13 cellular contexts compared by ENCODE assay signal in genomic region chr21:44267655-44268142, GRCh38. TPM values are rescaled to one million over a fixed set of nuclear protein-coding genes. Genes with fewer than 3 reads are reported as not detected.
A peak's percentile ranks its signal among the peaks of the same experiment; 100 is the strongest.
DNase-seq lines count a peak whose midpoint lies in the region; ATAC-seq and TF ChIP-seq lines count a peak whose summit lies in the region.
"Had no signal": no experiment of that assay in that cellular context is flagged by ENCODE, and none has a peak within 500 bp of the region (broad histone marks: within the 10 kb centered on the region; RNA-seq: fewer than 3 reads in every experiment).

No MANE protein-coding gene starts in this region.

- H3K4me1 Mint-ChIP-seq in activated naive CD4-positive, alpha-beta T cell treated with anti-CD3 and anti-CD28 coated beads, Interleukin-2, amount 10 ng/mL, durations not matched to agents 7 days and 5 days: no peaks in the 10 kb centered on the region
- H3K4me1 Mint-ChIP-seq in stimulated activated naive B cell treated with anti-CD40 and anti-IgM and Interleukin-4, amounts not matched to agents 10 μg/mL and 1 μg/mL and 100 μg/mL, for 72 hours: peaks cover 5 to 10% of the 10 kb centered on the region in 2 donors

- no peaks in the 10 kb centered on the region for H3K9me3 ChIP-seq in OCI-LY7 (ENCODE audit: low read length)
- H3K9me3 ChIP-seq: BLaER1, pancreas had no signal

- no peak overlapping the region for H3K4me3 Mint-ChIP-seq in activated naive CD4-positive, alpha-beta T cell treated with anti-CD3 and anti-CD28 coated beads, Interleukin-2, amount 10 ng/mL, durations not matched to agents 7 days and 5 days
- no peak overlapping the region for H3K4me3 Mint-ChIP-seq in stimulated activated naive B cell treated with anti-CD40 and anti-IgM and Interleukin-4, amounts not matched to agents 10 μg/mL and 1 μg/mL and 100 μg/mL, for 72 hours

- no peaks in the 10 kb centered on the region for H4K20me1 ChIP-seq in OCI-LY7 (ENCODE audit: insufficient read depth, low read length)
- H4K20me1 ChIP-seq: BLaER1 had no signal

- CTCF ChIA-PET in activated naive CD4-positive, alpha-beta T cell treated with anti-CD3 and anti-CD28 coated beads, Interleukin-2, amount 10 ng/mL, durations not matched to agents 7 days and 5 days (lab: Charles Lee): interaction anchor here (0.6 to 2.4 kb wide), 2 partner anchors 30 to 86 kb away, joined by 3 to 14 read pairs; partner anchors contain the start of gene TRPM2
- CTCF ChIA-PET in OCI-LY7 (lab: Charles Lee; ENCODE audit: unreplicated experiment): no interaction called here

- no peak overlapping the region for H3K27ac Mint-ChIP-seq in activated naive CD4-positive, alpha-beta T cell treated with anti-CD3 and anti-CD28 coated beads, Interleukin-2, amount 10 ng/mL, durations not matched to agents 7 days and 5 days
- no peak overlapping the region for H3K27ac Mint-ChIP-seq in stimulated activated naive B cell treated with anti-CD40 and anti-IgM and Interleukin-4, amounts not matched to agents 10 μg/mL and 1 μg/mL and 100 μg/mL, for 72 hours

- H3K9me3 Mint-ChIP-seq in activated naive CD4-positive, alpha-beta T cell treated with anti-CD3 and anti-CD28 coated beads, Interleukin-2, amount 10 ng/mL, durations not matched to agents 7 days and 5 days: no peaks in the 10 kb centered on the region
- no peaks in the 10 kb centered on the region for H3K9me3 Mint-ChIP-seq in stimulated activated naive B cell treated with anti-CD40 and anti-IgM and Interleukin-4, amounts not matched to agents 10 μg/mL and 1 μg/mL and 100 μg/mL, for 72 hours

- no peak overlapping the region for H2AFZ ChIP-seq in OCI-LY7 (ENCODE audit: low read length)

- peaks cover 7% of the 10 kb centered on the region for H3K27me3 Mint-ChIP-seq in activated naive CD4-positive, alpha-beta T cell treated with anti-CD3 and anti-CD28 coated beads, Interleukin-2, amount 10 ng/mL, durations not matched to agents 7 days and 5 days
- no peaks in the 10 kb centered on the region for H3K27me3 Mint-ChIP-seq in stimulated activated naive B cell treated with anti-CD40 and anti-IgM and Interleukin-4, amounts not matched to agents 10 μg/mL and 1 μg/mL and 100 μg/mL, for 72 hours

- H3K79me2 ChIP-seq in OCI-LY7 (ENCODE audit: insufficient read depth, low read depth, low read length): no peaks in the 10 kb centered on the region

- H3K36me3 Mint-ChIP-seq in activated naive CD4-positive, alpha-beta T cell treated with anti-CD3 and anti-CD28 coated beads, Interleukin-2, amount 10 ng/mL, durations not matched to agents 7 days and 5 days: no peaks in the 10 kb centered on the region
- H3K36me3 Mint-ChIP-seq in stimulated activated naive B cell treated with anti-CD40 and anti-IgM and Interleukin-4, amounts not matched to agents 10 μg/mL and 1 μg/mL and 100 μg/mL, for 72 hours: no peaks in the 10 kb centered on the region

- no peak overlapping the region for H3K4me2 ChIP-seq in OCI-LY7 (ENCODE audit: low read length)
- H3K4me2 ChIP-seq: BLaER1 had no signal

- peak; percentile 80 for TF ChIP-seq CTCF in OCI-LY7 (conservative IDR thresholded peaks at IDR 0.05; ENCODE audit: low read length)
- TF ChIP-seq CTCF in epithelial cell of esophagus (IDR thresholded peaks at IDR 0.05; ENCODE audit: insufficient read depth, low read depth, low read length, missing control alignments): peak; percentile 4

- H3K36me3 ChIP-seq in OCI-LY7 (ENCODE audit: insufficient read depth, low read length): no peaks in the 10 kb centered on the region
- H3K36me3 ChIP-seq: BLaER1, cardiac muscle cell, pancreas had no signal

- peak; percentile 50 for DNase-seq in activated naive CD4-positive, alpha-beta T cell treated with anti-CD3 and anti-CD28 coated beads, Interleukin-2, amount 10 ng/mL, durations not matched to agents 7 days and 5 days
- no peak for DNase-seq in activated naive CD4-positive, alpha-beta T cell treated with Interleukin-2 at 50 U/mL for 16 hours
- DNase-seq in OCI-LY7 (ENCODE audit: low spot score) (peak; percentile 58), epithelial cell of esophagus (ENCODE audit: low read depth) (no peak), HuH-7 (ENCODE audit: low spot score) (no peak), HK-2 (ENCODE audit: unreplicated experiment) (no peak)
- DNase-seq in stimulated activated naive B cell treated with anti-CD40 and anti-IgM and Interleukin-4, amounts not matched to agents 10 μg/mL and 1 μg/mL and 100 μg/mL, for 72 hours: no peak
- DNase-seq: NCI-H524 treated with DMSO at 0.1 percent for 48 hours had no signal

- no TSS peak for BruUV-seq in OCI-LY7 (replicated peaks; lab: Mats Ljungman, UMichigan)

- peak; percentile 46 to 53 for ATAC-seq in stimulated activated naive B cell treated with anti-CD40 and anti-IgM and Interleukin-4, amounts not matched to agents 10 μg/mL and 1 μg/mL and 100 μg/mL, for 72 hours (replicated peaks)
- no peak for ATAC-seq in GM19452 (IDR thresholded peaks at IDR 0.05; ENCODE audit: unreplicated experiment)

- no peaks in the 10 kb centered on the region for H3K9me2 ChIP-seq in OCI-LY7 (ENCODE audit: insufficient read depth, low read length)

- H3K4me3 ChIP-seq in OCI-LY7 (ENCODE audit: low read depth, low read length, poor library complexity, severe bottlenecking) (no peak overlapping the region), epithelial cell of esophagus (ENCODE audit: low read length) (no peak overlapping the region)
- H3K4me3 ChIP-seq: BLaER1, cardiac muscle cell, pancreas had no signal

- POLR2A ChIA-PET in OCI-LY7 (lab: Charles Lee): interaction anchor here (0.6 kb wide), 3 partner anchors 9 to 254 kb away, joined by 3 to 6 read pairs (median 4); no protein-coding TSS in a partner anchor

- no peak overlapping the region for H3K27ac ChIP-seq in OCI-LY7 (ENCODE audit: low read depth, low read length, poor library complexity, severe bottlenecking)
- H3K27ac ChIP-seq: BLaER1, cardiac muscle cell, pancreas had no signal

- intact Hi-C loops in OCI-LY7 (cut with micrococcal nuclease; ENCODE audit: unreplicated experiment): no loop called here

- peaks cover 6% of the 10 kb centered on the region for H3K4me1 ChIP-seq in OCI-LY7 (ENCODE audit: insufficient read depth, low read length, poor library complexity, severe bottlenecking)
- H3K4me1 ChIP-seq: pancreas had no signal

RNA-seq across cellular contexts. Expression of gene DNMT3L, which starts 6.0 kb away (rescaled TPM):
- not detected in 2 replicates for total RNA-seq in OCI-LY7 (2014; rRNA removed; shearing (Covaris generic))
- total RNA-seq in OCI-LY7 (2022): not detected in 2 replicates
- total RNA-seq: activated CD8-positive, alpha-beta memory T cell treated with anti-CD3 and anti-CD28 coated beads for 36 hours; cardiac muscle cell; pancreas had no signal

RNA-seq across cellular contexts. Expression of gene AIRE, which starts 18.0 kb away (rescaled TPM):
- not detected in 2 replicates for total RNA-seq in OCI-LY7 (2014; rRNA removed; shearing (Covaris generic))
- not detected in 2 replicates for total RNA-seq in OCI-LY7 (2022)
- total RNA-seq: activated CD8-positive, alpha-beta memory T cell treated with anti-CD3 and anti-CD28 coated beads for 36 hours; pancreas had no signal

RNA-seq across cellular contexts. Expression of gene ICOSLG, which starts 27.0 kb away (rescaled TPM):
- total RNA-seq in OCI-LY7 (2014; rRNA removed; shearing (Covaris generic)): 4.1 and 5.2 TPM in 2 replicates
- 8.3 and 8.6 TPM in 2 replicates for total RNA-seq in OCI-LY7 (2022)

RNA-seq across cellular contexts. Expression of gene PFKL, which starts 32.2 kb away (rescaled TPM):
- 102 and 111 TPM in 2 replicates for total RNA-seq in OCI-LY7 (2014; rRNA removed; shearing (Covaris generic))
- 123 and 128 TPM in 2 replicates for total RNA-seq in OCI-LY7 (2022)

Comparison
In these comparisons a context has a peak if more than half of its experiments do, and no peak if none do; other contexts are left out.
1. DNase-seq: peak in activated naive CD4-positive, alpha-beta T cell treated with anti-CD3 and anti-CD28 coated beads, Interleukin-2, amount 10 ng/mL, durations not matched to agents 7 days and 5 days (single experiment) and OCI-LY7 (single experiment); none in activated naive CD4-positive, alpha-beta T cell treated with Interleukin-2 at 50 U/mL for 16 hours (single experiment), epithelial cell of esophagus (single experiment), stimulated activated naive B cell treated with anti-CD40 and anti-IgM and Interleukin-4, amounts not matched to agents 10 μg/mL and 1 μg/mL and 100 μg/mL, for 72 hours (single experiment), HuH-7 (single experiment) and HK-2 (single experiment).